25 cellular contexts compared by ENCODE assay signal in the genomic region with DNA sequence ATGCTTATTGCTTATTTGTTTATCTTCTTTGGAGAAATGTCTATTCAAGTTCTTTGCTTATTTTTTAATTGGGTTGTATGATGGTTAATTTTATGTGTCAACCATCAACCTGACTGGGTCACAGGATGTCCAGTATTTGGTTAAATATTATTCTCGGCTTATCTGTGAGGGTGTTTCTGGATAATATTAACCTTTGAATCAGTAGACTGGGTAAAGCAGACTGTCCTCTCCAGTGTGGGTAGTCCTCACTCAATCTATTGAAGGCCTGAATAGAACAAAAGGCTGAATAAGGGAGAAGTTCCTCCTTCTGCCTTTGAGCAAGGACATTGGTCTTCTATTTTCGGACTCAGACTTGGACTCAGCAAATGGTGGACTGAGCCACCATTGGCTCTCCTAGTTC.
"Had no signal": no experiment of that assay in that cellular context is flagged by ENCODE, and none has a peak within 500 bp of the region (broad histone marks: within the 10 kb centered on the region; RNA-seq: fewer than 3 reads in every experiment).

No MANE protein-coding gene starts in this region.

- H3K27me3 Mint-ChIP-seq: activated B cell treated with CpG ODN at 0.5 μM for 24 hours; activated CD4-positive, alpha-beta T cell treated with anti-CD3 and anti-CD28 coated beads for 36 hours; activated CD8-positive, alpha-beta memory T cell treated with anti-CD3 and anti-CD28 coated beads, Interleukin-2, amount 10 ng/mL, durations not matched to agents 7 days and 5 days; activated naive CD8-positive, alpha-beta T cell; effector memory CD8-positive, alpha-beta T cell; T-cell; type B pancreatic cell had no signal

- H3K4me1 Mint-ChIP-seq: T-cell had no signal

- H3K27ac ChIP-seq: brain microvascular endothelial cell, pancreas, prostate gland, uterus had no signal

- H3K4me3 ChIP-seq: coronary artery, left lung, lung, pancreas, prostate gland, spleen, uterus had no signal

- H3K9me3 Mint-ChIP-seq: activated B cell treated with CpG ODN at 0.5 μM for 24 hours; effector memory CD8-positive, alpha-beta T cell; neural crest cell; T-cell; T-helper 2 cell treated with Interferon-gamma antibody and Interleukin-4, amounts not matched to agents 5 μg/mL and 100 μg/mL, for 36 hours; type B pancreatic cell had no signal

- H3K27ac Mint-ChIP-seq: activated B cell treated with CpG ODN at 0.5 μM for 24 hours; activated CD4-positive, alpha-beta T cell treated with anti-CD3 and anti-CD28 coated beads for 36 hours; activated CD8-positive, alpha-beta memory T cell treated with anti-CD3 and anti-CD28 coated beads, Interleukin-2, amount 10 ng/mL, durations not matched to agents 7 days and 5 days; activated CD8-positive, alpha-beta T cell treated with anti-CD3 and anti-CD28 coated beads, Interleukin-2, amount 10 ng/mL, durations not matched to agents 7 days and 5 days; activated naive CD8-positive, alpha-beta T cell; T-helper 2 cell treated with Interferon-gamma antibody and Interleukin-4, amounts not matched to agents 5 μg/mL and 100 μg/mL, for 36 hours; type B pancreatic cell had no signal

- ATAC-seq: activated CD4-positive, alpha-beta T cell treated with anti-CD3 and anti-CD28 coated beads for 36 hours; activated CD8-positive, alpha-beta memory T cell treated with anti-CD3 and anti-CD28 coated beads, Interleukin-2, amount 10 ng/mL, durations not matched to agents 7 days and 5 days; activated CD8-positive, alpha-beta T cell treated with anti-CD3 and anti-CD28 coated beads, Interleukin-2, amount 10 ng/mL, durations not matched to agents 7 days and 5 days; effector memory CD8-positive, alpha-beta T cell; left lung; pancreas; T-cell had no signal

- DNase-seq: activated B cell treated with CpG ODN at 0.5 μM for 24 hours; activated CD4-positive, alpha-beta T cell treated with anti-CD3 and anti-CD28 coated beads for 36 hours; activated CD8-positive, alpha-beta memory T cell treated with anti-CD3 and anti-CD28 coated beads, Interleukin-2, amount 10 ng/mL, durations not matched to agents 7 days and 5 days; activated CD8-positive, alpha-beta T cell treated with anti-CD3 and anti-CD28 coated beads, Interleukin-2, amount 10 ng/mL, durations not matched to agents 7 days and 5 days; activated effector memory CD4-positive, alpha-beta T cell treated with Interleukin-2 at 50 U/mL for 16 hours; activated naive CD4-positive, alpha-beta T cell treated with Interleukin-2 at 50 U/mL for 16 hours; brain microvascular endothelial cell; effector memory CD8-positive, alpha-beta T cell; head of caudate nucleus; hippocampal formation; left lung; nucleus accumbens; pancreas; spleen; stimulated activated CD4-positive, alpha-beta T cell treated with anti-CD3 and anti-CD28 coated beads, Interleukin-2, amount 100 ng/mL, for 48 hours; stimulated activated naive CD4-positive, alpha-beta T cell treated with Interleukin-2 at 50 U/mL for 16 hours; T-cell; uterus had no signal

- H3K4me1 ChIP-seq: prostate gland, uterus had no signal

- H3K9me3 ChIP-seq: left lung, pancreas, prostate gland, spleen, uterus had no signal

- H3K36me3 ChIP-seq: brain microvascular endothelial cell, pancreas, prostate gland, uterus had no signal

- H3K27me3 ChIP-seq: brain microvascular endothelial cell, left lung, pancreas, spleen, uterus had no signal

- H3K4me3 Mint-ChIP-seq: activated B cell treated with CpG ODN at 0.5 μM for 24 hours; activated CD4-positive, alpha-beta T cell treated with anti-CD3 and anti-CD28 coated beads for 36 hours; activated CD8-positive, alpha-beta memory T cell treated with anti-CD3 and anti-CD28 coated beads, Interleukin-2, amount 10 ng/mL, durations not matched to agents 7 days and 5 days; activated CD8-positive, alpha-beta T cell treated with anti-CD3 and anti-CD28 coated beads, Interleukin-2, amount 10 ng/mL, durations not matched to agents 7 days and 5 days; activated naive CD8-positive, alpha-beta T cell; effector memory CD8-positive, alpha-beta T cell; neural crest cell; T-cell; T-helper 2 cell treated with Interferon-gamma antibody and Interleukin-4, amounts not matched to agents 5 μg/mL and 100 μg/mL, for 36 hours; type B pancreatic cell had no signal
